Comparison of ENCODE assay signal across 11 cellular contexts in the genomic region with DNA sequence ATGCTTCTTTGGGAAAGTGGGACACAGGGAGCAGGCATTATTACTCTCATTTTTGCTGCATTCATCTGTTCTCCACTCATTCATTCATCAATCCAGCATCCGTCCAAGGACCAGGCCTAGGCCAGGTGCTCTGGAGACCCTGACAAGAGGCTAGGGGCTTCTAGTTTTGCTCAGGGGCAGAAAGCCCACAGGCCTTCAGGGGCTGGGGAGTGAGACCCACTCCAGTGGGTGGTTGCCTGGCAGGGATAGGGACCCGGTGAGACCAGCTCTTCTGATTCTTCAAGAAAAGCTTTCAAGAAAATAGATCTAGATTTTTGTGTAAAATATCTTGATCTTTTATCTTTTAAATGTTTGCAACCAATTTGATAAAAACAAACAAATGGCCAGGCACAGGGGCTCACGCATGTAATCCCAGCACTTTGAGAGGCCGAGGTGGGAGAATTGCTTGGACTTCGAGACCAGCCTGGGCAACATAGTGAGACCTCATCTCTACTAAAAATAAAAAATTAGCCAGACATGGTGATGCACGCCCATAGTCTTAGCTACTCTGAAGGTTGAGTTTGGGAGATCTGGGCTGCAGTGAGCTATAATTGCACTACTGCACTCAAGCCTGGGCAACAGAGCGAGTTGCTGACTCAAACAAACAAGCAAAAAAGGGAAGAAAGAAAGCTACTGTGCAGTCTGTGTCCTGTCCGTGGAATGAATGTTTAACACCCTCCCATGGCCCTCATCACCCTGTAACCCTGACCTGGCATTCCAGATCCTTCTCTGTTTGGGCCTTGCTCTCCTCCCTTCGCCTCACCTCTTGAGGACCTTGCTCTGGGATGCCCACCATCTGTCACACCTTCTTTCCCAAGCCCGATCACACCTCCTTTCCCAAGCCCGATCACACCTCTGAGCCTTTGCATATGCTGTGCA. TPM values are rescaled to one million over a fixed set of nuclear protein-coding genes. Genes with fewer than 3 reads are reported as not detected.
A peak's percentile ranks its signal among the peaks of the same experiment; 100 is the strongest.
DNase-seq lines count a peak whose midpoint lies in the region; ATAC-seq lines count a peak whose summit lies in the region.
"Had no signal": no experiment of that assay in that cellular context is flagged by ENCODE, and none has a peak within 500 bp of the region (broad histone marks: within the 10 kb centered on the region; RNA-seq: fewer than 3 reads in every experiment).

No MANE protein-coding gene starts in this region.

- peaks cover 8 to 11% of the 10 kb centered on the region in 2 experiments for H3K4me1 ChIP-seq in trophoblast cell (ENCODE audit: control insufficient read depth in 1 of 2, insufficient read depth in 2 of 2, low read length in 2 of 2)

- no peak overlapping the region for H3K4ac ChIP-seq in trophoblast cell (ENCODE audit: low read depth, low read length)

- peak; percentile 80 for ATAC-seq in GM18907 (IDR thresholded peaks at IDR 0.05; ENCODE audit: unreplicated experiment)
- ATAC-seq in GM21526 (IDR thresholded peaks at IDR 0.05; ENCODE audit: low FRiP score, unreplicated experiment) = peak; percentile 83
- peak; percentile 96 for ATAC-seq in HG03342 (IDR thresholded peaks at IDR 0.05; ENCODE audit: unreplicated experiment)
- ATAC-seq: activated T-helper 17 cell treated with anti-CD3 and anti-CD28 coated beads, Interleukin-2, amount 50 U/mL, for 72 hours had no signal

- no peak overlapping the region for H3K18ac ChIP-seq in trophoblast cell (ENCODE audit: low read length)

- H3K79me2 ChIP-seq in trophoblast cell (ENCODE audit: control insufficient read depth, insufficient read depth, low read length, poor library complexity) = no peaks in the 10 kb centered on the region

- no peak overlapping the region for H3K14ac ChIP-seq in trophoblast cell (ENCODE audit: low read length)

- H3K27ac ChIP-seq in trophoblast cell (ENCODE audit: low read depth, low read length) = no peak overlapping the region
- H3K27ac ChIP-seq: dorsolateral prefrontal cortex had no signal

- no CpG with 5 or more reads among the region's 11 CpGs for WGBS in trophoblast cell (ENCODE audit: extremely low coverage, insufficient coverage, insufficient read length)

- H4K12ac ChIP-seq in trophoblast cell (ENCODE audit: low read depth, low read length) = no peak overlapping the region

- H2BK12ac ChIP-seq in trophoblast cell (ENCODE audit: low read length) = no peak overlapping the region

- no peak overlapping the region for H3K23ac ChIP-seq in trophoblast cell (ENCODE audit: low read length)

- H4K8ac ChIP-seq in trophoblast cell (ENCODE audit: low read depth, low read length) = no peak overlapping the region

- DNase-seq in pons (ENCODE audit: low spot score) = peak; percentile 32
- no peak for DNase-seq in trophoblast cell
- DNase-seq in HuH-7 (ENCODE audit: low spot score) = no peak
- no peak for DNase-seq in DMS153 treated with DMSO at 0.1 percent for 48 hours (lab: John Stamatoyannopoulos, UW; ENCODE audit: unreplicated experiment)
- DNase-seq: NCI-H1694, SK-N-SH had no signal

- no peak overlapping the region for H3K4me2 ChIP-seq in trophoblast cell (ENCODE audit: low read length)
- H3K4me2 ChIP-seq: SK-N-SH had no signal

- H3K4me3 ChIP-seq in trophoblast cell (ENCODE audit: low read depth, low read length) = no peak overlapping the region
- H3K4me3 ChIP-seq: dorsolateral prefrontal cortex had no signal

- no peak overlapping the region for H2AFZ ChIP-seq in trophoblast cell (ENCODE audit: insufficient read depth, low read length, poor library complexity)

- no peaks in the 10 kb centered on the region for H3K36me3 ChIP-seq in trophoblast cell (ENCODE audit: control insufficient read depth in 1 of 2, insufficient read depth in 2 of 2, low read length in 2 of 2)

- no peak overlapping the region for H2AK5ac ChIP-seq in trophoblast cell (ENCODE audit: low read length)

- no peak overlapping the region for H3K9ac ChIP-seq in trophoblast cell (ENCODE audit: low read length)
- H3K9ac ChIP-seq: SK-N-SH had no signal

- H3K9me3 ChIP-seq in trophoblast cell (ENCODE audit: insufficient read depth, low read depth, low read length) = no peaks in the 10 kb centered on the region
- H3K9me3 ChIP-seq: SK-N-SH had no signal

- H3K79me1 ChIP-seq in trophoblast cell (ENCODE audit: low read length) = peaks cover 5% of the 10 kb centered on the region

- no peaks in the 10 kb centered on the region for H3K27me3 ChIP-seq in trophoblast cell (ENCODE audit: insufficient read depth, low read length)
- H3K27me3 ChIP-seq: dorsolateral prefrontal cortex had no signal

- no peak overlapping the region for H2BK5ac ChIP-seq in trophoblast cell (ENCODE audit: low read depth, low read length, poor library complexity)

- no peak overlapping the region for H2BK120ac ChIP-seq in trophoblast cell (ENCODE audit: insufficient read depth, low read length, poor library complexity)

- H4K91ac ChIP-seq in trophoblast cell (ENCODE audit: low read depth, low read length) = no peak overlapping the region

RNA-seq across cellular contexts. Expression of a gene that starts 17.3 kb away (rescaled TPM):
- polyA plus RNA-seq in trophoblast cell (2013) = 5.2 and 5.8 TPM in 2 replicates
